ENCODE assay signal across 25 cellular contexts in the genomic region with DNA sequence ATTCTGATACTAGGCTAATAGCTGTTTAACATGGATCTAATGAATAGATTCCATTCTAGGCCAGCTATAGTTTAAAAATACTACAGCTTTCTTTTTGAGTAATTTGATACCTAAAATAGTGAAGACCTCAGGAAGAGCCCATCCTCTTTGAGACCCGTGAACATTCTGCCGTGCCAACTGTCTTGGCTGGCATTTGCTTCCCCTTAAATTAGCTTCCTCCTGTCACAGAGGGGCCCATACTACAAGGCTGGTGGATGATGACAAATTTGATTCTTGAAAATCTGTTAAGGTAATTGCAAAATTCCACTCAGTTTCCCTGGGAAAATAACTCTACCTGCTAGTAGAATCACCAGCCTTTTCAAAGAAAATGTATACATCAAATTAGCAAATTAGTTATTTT.
"Had no signal": no experiment of that assay in that cellular context is flagged by ENCODE, and none has a peak within 500 bp of the region (broad histone marks: within the 10 kb centered on the region; RNA-seq: fewer than 3 reads in every experiment).

No MANE protein-coding gene starts in this region.

- H3K27ac ChIP-seq: ascending aorta, cardiac muscle cell, VCaP had no signal

- DNase-seq: activated B cell treated with CpG ODN at 0.5 μM for 24 hours; activated CD4-positive, alpha-beta memory T cell treated with anti-CD3 and anti-CD28 coated beads for 36 hours; activated CD4-positive, alpha-beta T cell treated with anti-CD3 and anti-CD28 coated beads for 4 hours; activated CD4-positive, alpha-beta T cell treated with anti-CD3 and anti-CD28 coated beads, Interleukin-2, amount 10 ng/mL, durations not matched to agents 24 days and 14 days; activated CD4-positive, alpha-beta T cell treated with anti-CD3 and anti-CD28 coated beads, Interleukin-2, amount 50 U/mL, for 1 hour; activated CD4-positive, alpha-beta T cell treated with anti-CD3 and anti-CD28 coated beads, Interleukin-2, amount 50 U/mL, for 4 hours; activated CD4-positive, CD25-positive, alpha-beta regulatory T cell treated with anti-CD3 and anti-CD28 coated beads, Interleukin-2, amount 50 U/mL, for 72 hours; activated CD8-positive, alpha-beta memory T cell treated with anti-CD3 and anti-CD28 coated beads, Interleukin-2, amount 50 U/mL, for 4 hours; activated CD8-positive, alpha-beta T cell treated with anti-CD3 and anti-CD28 coated beads for 36 hours; activated effector memory CD4-positive, alpha-beta T cell treated with Interleukin-2 at 50 U/mL for 16 hours; activated gamma-delta T cell; activated naive CD4-positive, alpha-beta T cell treated with anti-CD3 and anti-CD28 coated beads, Interleukin-2, amount 10 ng/mL, durations not matched to agents 7 days and 5 days; activated naive CD4-positive, alpha-beta T cell treated with Interleukin-2 at 50 U/mL for 16 hours; activated naive CD8-positive, alpha-beta T cell treated with anti-CD3 and anti-CD28 coated beads, Interleukin-2, amount 10 ng/mL, durations not matched to agents 7 days and 5 days; activated naive CD8-positive, alpha-beta T cell treated with anti-CD3 and anti-CD28 coated beads, Interleukin-2, amount 50 U/mL, for 24 hours; activated T-cell treated with anti-CD3 and anti-CD28 coated beads, Interleukin-2, amount 50 U/mL, for 24 hours; activated T-cell treated with anti-CD3 and anti-CD28 coated beads, Interleukin-2, amount 50 U/mL, for 48 hours; amygdala; anterior cingulate cortex; T-helper 1 cell; T-helper 2 cell; T-helper 9 cell had no signal

- H3K9me3 ChIP-seq: ascending aorta had no signal

- H3K4me1 ChIP-seq: ascending aorta had no signal

- H3K27me3 ChIP-seq: ascending aorta, cardiac muscle cell had no signal

- H3K36me3 ChIP-seq: ascending aorta, cardiac muscle cell had no signal

- H3K4me3 ChIP-seq: ascending aorta, cardiac muscle cell had no signal

- ATAC-seq: activated CD8-positive, alpha-beta T cell treated with anti-CD3 and anti-CD28 coated beads for 36 hours; activated naive CD8-positive, alpha-beta T cell treated with anti-CD3 and anti-CD28 coated beads, Interleukin-2, amount 50 U/mL, for 24 hours had no signal
